In genomic region chr16:65120811-65121721, GRCh38 we compare ENCODE assay signal across 9 cellular contexts. TPM values are rescaled to one million over a fixed set of nuclear protein-coding genes. Genes with fewer than 3 reads are reported as not detected.
DNase-seq lines count a peak whose midpoint lies in the region; ATAC-seq and TF ChIP-seq lines count a peak whose summit lies in the region.
"Had no signal": no experiment of that assay in that cellular context is flagged by ENCODE, and none has a peak within 500 bp of the region (broad histone marks: within the 10 kb centered on the region; RNA-seq: fewer than 3 reads in every experiment).

No MANE protein-coding gene starts in this region.

- no peaks in the 10 kb centered on the region for H3K9me3 Mint-ChIP-seq in WTC11
- H3K9me3 Mint-ChIP-seq in progenitor cell of endocrine pancreas (ENCODE audit: low read depth) = no peaks in the 10 kb centered on the region

- H3K27ac Mint-ChIP-seq in WTC11 = no peak overlapping the region
- no peak overlapping the region for H3K27ac Mint-ChIP-seq in progenitor cell of endocrine pancreas

- H3K4me3 ChIP-seq in right atrium auricular region = peak overlapping the region; percentile 50 to 69

- TF ChIP-seq CTCF in WTC11 (IDR thresholded peaks at IDR 0.05) (no peak), right atrium auricular region (IDR thresholded peaks at IDR 0.05) (no peak), progenitor cell of endocrine pancreas (IDR thresholded peaks at IDR 0.05; ENCODE audit: unreplicated experiment) (no peak)

- DNase-seq in COLO668 (lab: John Stamatoyannopoulos, UW; ENCODE audit: unreplicated experiment) (peak; percentile 36), WTC11 (ENCODE audit: low spot score) (peak; percentile 40), right atrium auricular region (ENCODE audit: low spot score) (no peak), progenitor cell of endocrine pancreas (ENCODE audit: low spot score, unreplicated experiment) (peak; percentile 27), iPS-NIHi7 (ENCODE audit: extremely low spot score) (no peak), COLO829 (ENCODE audit: low spot score) (no peak)
- DNase-seq in activated CD4-positive, alpha-beta T cell treated with anti-CD3 and anti-CD28 coated beads, Interleukin-2, amount 50 U/mL, for 48 hours = no peak
- DNase-seq in activated CD4-positive, CD25-positive, alpha-beta regulatory T cell treated with anti-CD3 and anti-CD28 coated beads, Interleukin-2, amount 50 U/mL, for 72 hours = no peak

- peaks cover 39% of the 10 kb centered on the region for H3K4me1 Mint-ChIP-seq in WTC11
- H3K4me1 Mint-ChIP-seq in progenitor cell of endocrine pancreas (ENCODE audit: low read depth) = peaks cover 23% of the 10 kb centered on the region

- no peaks in the 10 kb centered on the region for H3K27me3 ChIP-seq in right atrium auricular region

- no peaks in the 10 kb centered on the region for H3K9me3 ChIP-seq in right atrium auricular region

- peaks cover 0 to 16% of the 10 kb centered on the region in 2 donors for H3K4me1 ChIP-seq in right atrium auricular region

- H3K27ac ChIP-seq in right atrium auricular region = peak overlapping the region; percentile 78 to 79

- CTCF ChIA-PET in WTC11 (lab: Charles Lee) = interaction anchor here (0.6 to 1.2 kb wide), 4 partner anchors 15 to 1351 kb away, joined by 3 to 5 read pairs (median 4); no protein-coding TSS in a partner anchor

- peak; percentile 6 for ATAC-seq in WTC11

- H3K36me3 ChIP-seq in right atrium auricular region = no peaks in the 10 kb centered on the region

- H3K27me3 Mint-ChIP-seq in WTC11 (ENCODE audit: low read depth) (peaks cover 76% of the 10 kb centered on the region), progenitor cell of endocrine pancreas (peaks cover 71% of the 10 kb centered on the region)

- H3K4me3 Mint-ChIP-seq in WTC11 = peak overlapping the region; percentile 80
- peak overlapping the region; percentile 72 for H3K4me3 Mint-ChIP-seq in progenitor cell of endocrine pancreas (ENCODE audit: low read depth)

- H3K36me3 Mint-ChIP-seq in WTC11 (no peaks in the 10 kb centered on the region), progenitor cell of endocrine pancreas (ENCODE audit: insufficient read depth) (no peaks in the 10 kb centered on the region)

- POLR2A ChIA-PET in WTC11 (lab: Charles Lee) = no interaction called here

TF ChIP-seq in WTC11, 78 proteins besides CTCF, POLR2A, EP300 and RAD21:
- TF ChIP-seq ETV6 (CRISPR knock-in tag; IDR thresholded peaks at IDR 0.05) = 0 out of 2 replicates have a peak, but pooled peaks have one; percentile 20
- 0 out of 2 replicates have a peak, but pooled peaks have one; percentile 5 for TF ChIP-seq E2F5 (CRISPR knock-in tag; IDR thresholded peaks at IDR 0.05)
- TF ChIP-seq CDX4 (CRISPR knock-in tag; IDR thresholded peaks at IDR 0.05; ENCODE audit: borderline replicate concordance) = peak; percentile 3; the same call in 1 of the 2 replicates
- no peak for TF ChIP-seq CBFB (CRISPR knock-in tag; IDR thresholded peaks at IDR 0.05; ENCODE audit: low read depth)
- TF ChIP-seq TEAD4 (CRISPR knock-in tag; IDR thresholded peaks at IDR 0.05) = no peak
- TF ChIP-seq ZNF263 (CRISPR knock-in tag; IDR thresholded peaks at IDR 0.05; ENCODE audit: low read depth) = peak; percentile 88; the same call in 1 of the 2 replicates
- no peak for TF ChIP-seq USF2 (CRISPR knock-in tag; IDR thresholded peaks at IDR 0.05)
- TF ChIP-seq NR1H2 (CRISPR knock-in tag; IDR thresholded peaks at IDR 0.05) = no peak
- 0 out of 2 replicates have a peak, but pooled peaks have one; percentile 58 for TF ChIP-seq FOXP1 (CRISPR knock-in tag; IDR thresholded peaks at IDR 0.05; ENCODE audit: borderline replicate concordance)
- TF ChIP-seq STAT6 (CRISPR knock-in tag; conservative IDR thresholded peaks at IDR 0.05; ENCODE audit: low read depth) = no peak
- no peak for TF ChIP-seq SOX15 (CRISPR knock-in tag; IDR thresholded peaks at IDR 0.05)
- TF ChIP-seq HMGXB4 (CRISPR knock-in tag; IDR thresholded peaks at IDR 0.05) = peak; percentile 51; the same call in 1 of the 2 replicates
- TF ChIP-seq IRF2 (CRISPR knock-in tag; IDR thresholded peaks at IDR 0.05; ENCODE audit: borderline replicate concordance, low read depth) = no peak
TF ChIP-seq in WTC11: peak in this region for 6.

RNA-seq across cellular contexts. Expression of gene CDH11, which starts 0.8 kb away (rescaled TPM):
- total RNA-seq in WTC11 (2021) (9.8 to 11.6 TPM (median 10.1 TPM) in 3 replicates), right atrium auricular region (10 to 100 TPM; 51.6 to 59.1 TPM), progenitor cell of endocrine pancreas (5.5 and 6.0 TPM in 2 replicates)
- total RNA-seq: T-helper 2 cell treated with Interferon-gamma antibody and Interleukin-4, amounts not matched to agents 100 ng/mL and 5 ng/mL, for 36 hours had no signal

Comparison
In these comparisons a context has a peak if more than half of its experiments do, and no peak if none do; other contexts are left out.
1. DNase-seq: peak in COLO668 (single experiment), WTC11 (single experiment) and progenitor cell of endocrine pancreas (single experiment); none in right atrium auricular region (single experiment), iPS-NIHi7 (single experiment), activated CD4-positive, alpha-beta T cell treated with anti-CD3 and anti-CD28 coated beads, Interleukin-2, amount 50 U/mL, for 48 hours (0 of 2), COLO829 (single experiment) and activated CD4-positive, CD25-positive, alpha-beta regulatory T cell treated with anti-CD3 and anti-CD28 coated beads, Interleukin-2, amount 50 U/mL, for 72 hours (single experiment).